ENCODE assay signal across 8 cellular contexts in genomic region chr12:111437816-111438454, GRCh38. TPM values are rescaled to one million over a fixed set of nuclear protein-coding genes. Genes with fewer than 3 reads are reported as not detected.
DNase-seq lines count a peak whose midpoint lies in the region; ATAC-seq and TF ChIP-seq lines count a peak whose summit lies in the region.

No MANE protein-coding gene starts in this region.

- DNase-seq in T-helper 2 cell treated with Interferon-gamma antibody and Interleukin-4, amounts not matched to agents 5 μg/mL and 100 μg/mL, for 36 hours (ENCODE audit: low spot score) = no peak
- DNase-seq in T-helper 2 cell = no peak
- DNase-seq in activated CD8-positive, alpha-beta T cell treated with anti-CD3 and anti-CD28 coated beads for 36 hours = no peak
- no peak for DNase-seq in left ventricle myocardium inferior
- peak; percentile 71 for DNase-seq in stromal cell of bone marrow (ENCODE audit: low read depth)
- no peak for DNase-seq in mesothelial cell of epicardium (ENCODE audit: low spot score in 2 of 2, unreplicated experiment in 2 of 2)
- no peak for DNase-seq in left lobe of liver (ENCODE audit: low spot score)
- no peak for DNase-seq in COLO668 (lab: John Stamatoyannopoulos, UW; ENCODE audit: unreplicated experiment)

- no peak overlapping the region for H3K4me3 Mint-ChIP-seq in T-helper 2 cell treated with Interferon-gamma antibody and Interleukin-4, amounts not matched to agents 5 μg/mL and 100 μg/mL, for 36 hours
- peak overlapping the region; percentile 31 for H3K4me3 Mint-ChIP-seq in activated CD8-positive, alpha-beta T cell treated with anti-CD3 and anti-CD28 coated beads for 36 hours
- no peak overlapping the region for H3K4me3 Mint-ChIP-seq in mesothelial cell of epicardium

- H3K4me1 Mint-ChIP-seq in T-helper 2 cell treated with Interferon-gamma antibody and Interleukin-4, amounts not matched to agents 5 μg/mL and 100 μg/mL, for 36 hours (ENCODE audit: low read depth) = peaks cover 78% of the 10 kb centered on the region
- H3K4me1 Mint-ChIP-seq in activated CD8-positive, alpha-beta T cell treated with anti-CD3 and anti-CD28 coated beads for 36 hours (ENCODE audit: low read depth) = peaks cover 91% of the 10 kb centered on the region
- H3K4me1 Mint-ChIP-seq in mesothelial cell of epicardium = peaks cover 5% of the 10 kb centered on the region

- no peaks in the 10 kb centered on the region for H3K9me3 ChIP-seq in left ventricle myocardium inferior (replicated peaks)

- no peaks in the 10 kb centered on the region for H3K9me3 Mint-ChIP-seq in T-helper 2 cell treated with Interferon-gamma antibody and Interleukin-4, amounts not matched to agents 5 μg/mL and 100 μg/mL, for 36 hours
- H3K9me3 Mint-ChIP-seq in activated CD8-positive, alpha-beta T cell treated with anti-CD3 and anti-CD28 coated beads for 36 hours = no peaks in the 10 kb centered on the region
- no peaks in the 10 kb centered on the region for H3K9me3 Mint-ChIP-seq in mesothelial cell of epicardium

- peaks cover 6% of the 10 kb centered on the region for H3K36me3 ChIP-seq in left ventricle myocardium inferior

- peaks cover 100% of the 10 kb centered on the region for H3K4me1 ChIP-seq in left ventricle myocardium inferior

- intact Hi-C loops in activated CD8-positive, alpha-beta T cell treated with anti-CD3 and anti-CD28 coated beads for 36 hours (cut with micrococcal nuclease) = no loop called here
- intact Hi-C loops in left ventricle myocardium inferior (cut with micrococcal nuclease) = no loop called here

- H3K27me3 Mint-ChIP-seq in T-helper 2 cell treated with Interferon-gamma antibody and Interleukin-4, amounts not matched to agents 5 μg/mL and 100 μg/mL, for 36 hours (ENCODE audit: low read depth) = no peaks in the 10 kb centered on the region
- no peaks in the 10 kb centered on the region for H3K27me3 Mint-ChIP-seq in activated CD8-positive, alpha-beta T cell treated with anti-CD3 and anti-CD28 coated beads for 36 hours
- no peaks in the 10 kb centered on the region for H3K27me3 Mint-ChIP-seq in mesothelial cell of epicardium (ENCODE audit: low read depth)

- H3K27ac ChIP-seq in left ventricle myocardium inferior (replicated peaks) = peak overlapping the region; percentile 97

- no peak overlapping the region for H3K4me3 ChIP-seq in left ventricle myocardium inferior

- no peaks in the 10 kb centered on the region for H3K27me3 ChIP-seq in left ventricle myocardium inferior (ENCODE audit: low read depth)

- CTCF ChIA-PET in activated CD8-positive, alpha-beta T cell treated with anti-CD3 and anti-CD28 coated beads for 36 hours (lab: Charles Lee) = interaction anchor here (3.6 to 40.2 kb wide), 2 partner anchors 14 to 33 kb away, joined by 20 to 1222 read pairs; partner anchors contain the start of gene SH2B3

- no peak for TF ChIP-seq CTCF in activated CD8-positive, alpha-beta T cell treated with anti-CD3 and anti-CD28 coated beads for 36 hours (IDR thresholded peaks at IDR 0.05)
- TF ChIP-seq CTCF in left ventricle myocardium inferior (IDR thresholded peaks at IDR 0.05; ENCODE audit: borderline replicate concordance) (no peak), mesothelial cell of epicardium (IDR thresholded peaks at IDR 0.05; ENCODE audit: unreplicated experiment) (no peak)

- peaks cover 43% of the 10 kb centered on the region for H3K36me3 Mint-ChIP-seq in T-helper 2 cell treated with Interferon-gamma antibody and Interleukin-4, amounts not matched to agents 5 μg/mL and 100 μg/mL, for 36 hours (ENCODE audit: low read depth)
- peaks cover 57% of the 10 kb centered on the region for H3K36me3 Mint-ChIP-seq in activated CD8-positive, alpha-beta T cell treated with anti-CD3 and anti-CD28 coated beads for 36 hours (ENCODE audit: low read depth)
- H3K36me3 Mint-ChIP-seq in mesothelial cell of epicardium = peaks cover 8% of the 10 kb centered on the region

- H3K27ac Mint-ChIP-seq in T-helper 2 cell treated with Interferon-gamma antibody and Interleukin-4, amounts not matched to agents 5 μg/mL and 100 μg/mL, for 36 hours = peak overlapping the region; percentile 82
- peak overlapping the region; percentile 95 for H3K27ac Mint-ChIP-seq in activated CD8-positive, alpha-beta T cell treated with anti-CD3 and anti-CD28 coated beads for 36 hours
- H3K27ac Mint-ChIP-seq in mesothelial cell of epicardium = no peak overlapping the region

- ATAC-seq in activated CD8-positive, alpha-beta T cell treated with anti-CD3 and anti-CD28 coated beads for 36 hours = no peak
- no peak for ATAC-seq in left lobe of liver

- POLR2A ChIA-PET in activated CD8-positive, alpha-beta T cell treated with anti-CD3 and anti-CD28 coated beads for 36 hours (lab: Charles Lee) = interaction anchor here (0.6 to 7.8 kb wide), 4 partner anchors 9 to 41 kb away, joined by 3 to 89 read pairs (median 4); partner anchors contain the start of gene SH2B3

RNA-seq across cellular contexts. Expression of gene SH2B3, which starts 32.2 kb away (rescaled TPM):
- 10 to 100 TPM; 48.7 to 52.7 TPM for total RNA-seq in activated CD8-positive, alpha-beta T cell treated with anti-CD3 and anti-CD28 coated beads for 36 hours
- total RNA-seq in left ventricle myocardium inferior (50.5 TPM), mesothelial cell of epicardium (1.6 to 2.1 TPM (median 1.7 TPM) in 3 replicates), left lobe of liver (11.7 TPM)
